Comparison of ENCODE assay signal across 8 cellular contexts in the genomic region with DNA sequence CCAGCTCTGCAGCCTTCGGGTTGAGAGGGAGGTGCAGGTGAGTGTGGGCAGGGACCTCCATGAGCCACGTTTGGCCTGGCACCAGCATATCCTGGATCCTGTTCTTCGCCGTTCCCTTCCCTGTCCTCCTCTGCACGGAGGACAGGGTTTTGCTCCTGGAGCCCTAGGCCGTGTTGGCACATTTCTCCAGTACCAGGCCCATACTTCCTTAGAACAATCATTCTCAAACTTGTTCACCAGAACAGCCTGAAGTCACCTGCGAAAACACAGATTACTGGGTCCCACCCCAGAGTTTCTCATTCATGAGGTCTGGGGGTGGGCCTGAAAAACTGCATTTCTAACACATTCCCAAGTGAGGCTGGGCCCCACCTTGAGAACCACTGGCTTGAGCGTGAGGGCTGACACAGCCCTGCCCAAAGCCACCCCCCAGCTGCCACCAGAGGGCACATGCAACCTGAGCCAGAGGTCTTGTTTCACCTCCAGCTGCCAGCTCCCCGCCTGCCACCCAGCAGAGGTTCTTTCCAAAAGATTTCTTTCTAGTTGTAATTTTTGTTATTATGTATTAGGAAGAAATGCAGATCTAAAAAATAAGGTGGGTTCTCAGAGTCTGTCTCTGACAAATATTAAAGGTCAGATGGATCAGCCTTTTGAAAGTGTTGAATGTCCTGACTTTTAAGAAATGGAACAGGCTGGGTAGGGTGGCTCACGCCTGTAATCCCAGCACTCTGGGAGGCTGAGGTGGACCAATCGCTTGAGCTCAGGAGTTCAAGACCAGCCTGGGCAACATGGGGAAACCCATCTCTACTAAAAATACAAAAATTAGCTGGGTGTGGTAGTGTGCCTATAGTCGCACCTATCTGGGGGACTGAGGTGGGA. TPM values are rescaled to one million over a fixed set of nuclear protein-coding genes. Genes with fewer than 3 reads are reported as not detected.
DNase-seq lines count a peak whose midpoint lies in the region; ATAC-seq and TF ChIP-seq lines count a peak whose summit lies in the region.

No MANE protein-coding gene starts in this region.

- CTCF ChIA-PET in PC-9 (lab: Charles Lee) = interaction anchor here (0.8 to 1.3 kb wide), 2 partner anchors 17 to 19 kb away, joined by 3 read pairs; no protein-coding TSS in a partner anchor

- DNase-seq in SHP77 (lab: John Stamatoyannopoulos, UW) (peak; percentile 26 to 64), SHP77 treated with DMSO at 0.1 percent for 48 hours (lab: John Stamatoyannopoulos, UW) (no peak), PC-9 (peak; percentile 53 to 76), activated gamma-delta T cell (lab: John Stamatoyannopoulos, UW) (peak; percentile 14), left ventricle myocardium inferior (peak; percentile 52), cortex of kidney (lab: John Stamatoyannopoulos, UW) (no peak)
- DNase-seq in stimulated activated CD4-positive, alpha-beta T cell treated with anti-CD3 and anti-CD28 coated beads, Interleukin-1b, Interleukin-23, amount 100 ng/mL, for 48 hours = peak; percentile 64

- H3K4me1 ChIP-seq in PC-9 (replicated peaks; ENCODE audit: insufficient read depth) (peaks cover 21% of the 10 kb centered on the region), left ventricle myocardium inferior (peaks cover 18% of the 10 kb centered on the region)

- H3K27ac ChIP-seq in PC-9 = no peak overlapping the region
- no peak overlapping the region for H3K27ac ChIP-seq in left ventricle myocardium inferior (replicated peaks)

- peak; percentile 66 for TF ChIP-seq CTCF in PC-9 (conservative IDR thresholded peaks at IDR 0.05)
- TF ChIP-seq CTCF in left ventricle myocardium inferior (IDR thresholded peaks at IDR 0.05; ENCODE audit: borderline replicate concordance) = peak; percentile 71

- no peak overlapping the region for H3K4me3 ChIP-seq in PC-9
- no peak overlapping the region for H3K4me3 ChIP-seq in left ventricle myocardium inferior

- H2AFZ ChIP-seq in PC-9 = no peak overlapping the region

- no peaks in the 10 kb centered on the region for H3K9me2 ChIP-seq in PC-9 (ENCODE audit: insufficient read depth)

- peaks cover 10% of the 10 kb centered on the region; the same call in 1 of the 2 replicates for H3F3A ChIP-seq in PC-9 (ENCODE audit: insufficient read depth, low read depth)

- no peaks in the 10 kb centered on the region for H4K20me1 ChIP-seq in PC-9 (ENCODE audit: insufficient read depth)

- H3K36me3 ChIP-seq in PC-9 (ENCODE audit: low read depth) (no peaks in the 10 kb centered on the region), left ventricle myocardium inferior (peaks cover 5% of the 10 kb centered on the region)

- H3K9me3 ChIP-seq in PC-9 (ENCODE audit: insufficient read depth, low read depth) (no peaks in the 10 kb centered on the region), left ventricle myocardium inferior (replicated peaks) (no peaks in the 10 kb centered on the region)

- intact Hi-C loops in PC-9 (cut with micrococcal nuclease; ENCODE audit: unreplicated experiment) (loop anchor here (2.0 to 5.0 kb wide), 2 partner anchors 293 to 309 kb away; no protein-coding TSS in a partner anchor), left ventricle myocardium inferior (cut with micrococcal nuclease) (no loop called here)

- POLR2A ChIA-PET in PC-9 (lab: Charles Lee; ENCODE audit: unreplicated experiment) = no interaction called here

- BruUV-seq in PC-9 (replicated peaks; lab: Mats Ljungman, UMichigan) = no TSS peak

- no peak for ATAC-seq in GM18502 (IDR thresholded peaks at IDR 0.05; ENCODE audit: poor library complexity, unreplicated experiment)

- no peaks in the 10 kb centered on the region for H3K79me2 ChIP-seq in PC-9 (ENCODE audit: low read depth)

- H3K4me2 ChIP-seq in PC-9 = no peak overlapping the region

- H3K27me3 ChIP-seq in PC-9 (ENCODE audit: insufficient read depth, low read depth) = no peaks in the 10 kb centered on the region
- H3K27me3 ChIP-seq in left ventricle myocardium inferior (ENCODE audit: low read depth) = no peaks in the 10 kb centered on the region

RNA-seq across cellular contexts. Expression of a gene that starts 39.6 kb away (rescaled TPM):
- total RNA-seq in PC-9 (2021) (24.7 and 29.2 TPM in 2 replicates), left ventricle myocardium inferior (14.4 TPM)

Comparison
In these comparisons a context has a peak if more than half of its experiments do, and no peak if none do; other contexts are left out.
1. DNase-seq: peak in SHP77 (2 of 2), PC-9 (2 of 2), activated gamma-delta T cell (single experiment), left ventricle myocardium inferior (single experiment) and stimulated activated CD4-positive, alpha-beta T cell treated with anti-CD3 and anti-CD28 coated beads, Interleukin-1b, Interleukin-23, amount 100 ng/mL, for 48 hours (single experiment); none in SHP77 treated with DMSO at 0.1 percent for 48 hours (single experiment) and cortex of kidney (single experiment).